Comparison of ENCODE assay signal across 2 cellular contexts in the genomic region with DNA sequence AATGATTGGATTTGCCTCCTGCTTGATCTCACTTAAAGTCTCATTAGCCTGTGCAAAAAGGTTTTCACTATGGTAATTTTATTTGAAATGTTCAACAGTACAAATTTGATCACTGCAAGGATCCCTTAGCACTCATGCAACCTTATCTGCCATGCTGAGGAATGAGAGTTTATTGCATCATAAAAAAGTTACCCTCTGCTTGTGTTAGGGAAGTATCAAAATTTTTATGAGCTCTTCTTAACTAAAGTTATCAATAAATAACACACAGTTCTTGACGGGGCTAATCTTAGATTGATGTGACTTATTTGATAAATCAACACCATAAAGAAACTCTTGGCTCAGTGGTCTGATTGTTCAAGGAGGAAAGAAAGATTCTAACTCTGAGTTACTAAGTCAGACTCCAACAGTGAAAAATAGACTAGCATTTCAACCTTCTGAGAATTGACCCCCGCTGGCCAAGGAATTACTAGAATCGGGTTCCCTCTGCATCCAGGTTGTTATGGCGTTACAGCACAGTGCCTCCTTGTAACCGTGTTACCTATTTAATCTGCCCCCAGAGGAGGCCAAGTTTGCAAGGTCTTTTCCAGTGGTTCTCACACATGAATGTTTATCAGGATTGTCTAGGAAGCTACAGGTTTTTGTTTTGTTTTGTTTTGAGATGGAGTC.
TF ChIP-seq lines count a peak whose summit lies in the region.

No MANE protein-coding gene starts in this region.

TF ChIP-seq in HEK293T, 16 proteins besides CTCF, POLR2A, EP300 and RAD21 (continued from another document):
- TF ChIP-seq, protein P1, sequence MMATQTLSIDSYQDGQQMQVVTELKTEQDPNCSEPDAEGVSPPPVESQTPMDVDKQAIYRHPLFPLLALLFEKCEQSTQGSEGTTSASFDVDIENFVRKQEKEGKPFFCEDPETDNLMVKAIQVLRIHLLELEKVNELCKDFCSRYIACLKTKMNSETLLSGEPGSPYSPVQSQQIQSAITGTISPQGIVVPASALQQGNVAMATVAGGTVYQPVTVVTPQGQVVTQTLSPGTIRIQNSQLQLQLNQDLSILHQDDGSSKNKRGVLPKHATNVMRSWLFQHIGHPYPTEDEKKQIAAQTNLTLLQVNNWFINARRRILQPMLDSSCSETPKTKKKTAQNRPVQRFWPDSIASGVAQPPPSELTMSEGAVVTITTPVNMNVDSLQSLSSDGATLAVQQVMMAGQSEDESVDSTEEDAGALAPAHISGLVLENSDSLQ (IDR thresholded peaks at IDR 0.05), result peak; percentile 83
- TF ChIP-seq BHLHE40 (IDR thresholded peaks at IDR 0.05; ENCODE audit: borderline replicate concordance) (no peak), CTBP1 (IDR thresholded peaks at IDR 0.05; ENCODE audit: borderline replicate concordance) (peak; percentile 48; the same call in 1 of the 2 replicates), ARNT (IDR thresholded peaks at IDR 0.05) (no peak), ZNF384 (IDR thresholded peaks at IDR 0.05) (no peak), FOXK2 (IDR thresholded peaks at IDR 0.05) (no peak), FOXA1 (IDR thresholded peaks at IDR 0.05) (no peak), ELF4 (IDR thresholded peaks at IDR 0.05) (no peak), SP1 (IDR thresholded peaks at IDR 0.05) (no peak), HDGF (IDR thresholded peaks at IDR 0.05; ENCODE audit: borderline replicate concordance) (no peak), L3MBTL2 (conservative IDR thresholded peaks at IDR 0.05) (no peak), NFRKB (IDR thresholded peaks at IDR 0.05) (no peak)

TF ChIP-seq in WTC11, 78 proteins besides CTCF, POLR2A, EP300 and RAD21 (continued from another document):
- no peak for TF ChIP-seq PRDM15 (CRISPR knock-in tag; IDR thresholded peaks at IDR 0.05)
- TF ChIP-seq GRHL2 (CRISPR knock-in tag; IDR thresholded peaks at IDR 0.05; ENCODE audit: insufficient replicate concordance, severe bottlenecking), result no peak
- TF ChIP-seq, protein P2, sequence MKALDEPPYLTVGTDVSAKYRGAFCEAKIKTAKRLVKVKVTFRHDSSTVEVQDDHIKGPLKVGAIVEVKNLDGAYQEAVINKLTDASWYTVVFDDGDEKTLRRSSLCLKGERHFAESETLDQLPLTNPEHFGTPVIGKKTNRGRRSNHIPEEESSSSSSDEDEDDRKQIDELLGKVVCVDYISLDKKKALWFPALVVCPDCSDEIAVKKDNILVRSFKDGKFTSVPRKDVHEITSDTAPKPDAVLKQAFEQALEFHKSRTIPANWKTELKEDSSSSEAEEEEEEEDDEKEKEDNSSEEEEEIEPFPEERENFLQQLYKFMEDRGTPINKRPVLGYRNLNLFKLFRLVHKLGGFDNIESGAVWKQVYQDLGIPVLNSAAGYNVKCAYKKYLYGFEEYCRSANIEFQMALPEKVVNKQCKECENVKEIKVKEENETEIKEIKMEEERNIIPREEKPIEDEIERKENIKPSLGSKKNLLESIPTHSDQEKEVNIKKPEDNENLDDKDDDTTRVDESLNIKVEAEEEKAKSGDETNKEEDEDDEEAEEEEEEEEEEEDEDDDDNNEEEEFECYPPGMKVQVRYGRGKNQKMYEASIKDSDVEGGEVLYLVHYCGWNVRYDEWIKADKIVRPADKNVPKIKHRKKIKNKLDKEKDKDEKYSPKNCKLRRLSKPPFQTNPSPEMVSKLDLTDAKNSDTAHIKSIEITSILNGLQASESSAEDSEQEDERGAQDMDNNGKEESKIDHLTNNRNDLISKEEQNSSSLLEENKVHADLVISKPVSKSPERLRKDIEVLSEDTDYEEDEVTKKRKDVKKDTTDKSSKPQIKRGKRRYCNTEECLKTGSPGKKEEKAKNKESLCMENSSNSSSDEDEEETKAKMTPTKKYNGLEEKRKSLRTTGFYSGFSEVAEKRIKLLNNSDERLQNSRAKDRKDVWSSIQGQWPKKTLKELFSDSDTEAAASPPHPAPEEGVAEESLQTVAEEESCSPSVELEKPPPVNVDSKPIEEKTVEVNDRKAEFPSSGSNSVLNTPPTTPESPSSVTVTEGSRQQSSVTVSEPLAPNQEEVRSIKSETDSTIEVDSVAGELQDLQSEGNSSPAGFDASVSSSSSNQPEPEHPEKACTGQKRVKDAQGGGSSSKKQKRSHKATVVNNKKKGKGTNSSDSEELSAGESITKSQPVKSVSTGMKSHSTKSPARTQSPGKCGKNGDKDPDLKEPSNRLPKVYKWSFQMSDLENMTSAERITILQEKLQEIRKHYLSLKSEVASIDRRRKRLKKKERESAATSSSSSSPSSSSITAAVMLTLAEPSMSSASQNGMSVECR (CRISPR knock-in tag; IDR thresholded peaks at IDR 0.05; ENCODE audit: borderline replicate concordance), result no peak
- TF ChIP-seq ZNF671 (CRISPR knock-in tag; IDR thresholded peaks at IDR 0.05), result no peak
- TF ChIP-seq ATF6 (CRISPR knock-in tag; IDR thresholded peaks at IDR 0.05), result no peak
- TF ChIP-seq, protein P3, sequence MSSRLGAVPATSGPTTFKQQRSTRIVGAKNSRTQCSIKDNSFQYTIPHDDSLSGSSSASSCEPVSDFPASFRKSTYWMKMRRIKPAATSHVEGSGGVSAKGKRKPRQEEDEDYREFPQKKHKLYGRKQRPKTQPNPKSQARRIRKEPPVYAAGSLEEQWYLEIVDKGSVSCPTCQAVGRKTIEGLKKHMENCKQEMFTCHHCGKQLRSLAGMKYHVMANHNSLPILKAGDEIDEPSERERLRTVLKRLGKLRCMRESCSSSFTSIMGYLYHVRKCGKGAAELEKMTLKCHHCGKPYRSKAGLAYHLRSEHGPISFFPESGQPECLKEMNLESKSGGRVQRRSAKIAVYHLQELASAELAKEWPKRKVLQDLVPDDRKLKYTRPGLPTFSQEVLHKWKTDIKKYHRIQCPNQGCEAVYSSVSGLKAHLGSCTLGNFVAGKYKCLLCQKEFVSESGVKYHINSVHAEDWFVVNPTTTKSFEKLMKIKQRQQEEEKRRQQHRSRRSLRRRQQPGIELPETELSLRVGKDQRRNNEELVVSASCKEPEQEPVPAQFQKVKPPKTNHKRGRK (CRISPR knock-in tag; IDR thresholded peaks at IDR 0.05; ENCODE audit: borderline replicate concordance), result no peak
- TF ChIP-seq IRF1 (CRISPR knock-in tag; IDR thresholded peaks at IDR 0.05), result no peak
- TF ChIP-seq FOXP4 (CRISPR knock-in tag; IDR thresholded peaks at IDR 0.05), result no peak
- no peak for TF ChIP-seq NR3C1 (CRISPR knock-in tag; conservative IDR thresholded peaks at IDR 0.05; ENCODE audit: low read depth)
- TF ChIP-seq ZSCAN18 (CRISPR knock-in tag; IDR thresholded peaks at IDR 0.05), result no peak
- no peak for TF ChIP-seq ATF1 (CRISPR knock-in tag; IDR thresholded peaks at IDR 0.05)
- TF ChIP-seq TP53 (CRISPR knock-in tag; IDR thresholded peaks at IDR 0.05), result no peak
- no peak for TF ChIP-seq FOXP1 (CRISPR knock-in tag; IDR thresholded peaks at IDR 0.05; ENCODE audit: borderline replicate concordance)
- no peak for TF ChIP-seq ZNF317 (CRISPR knock-in tag; IDR thresholded peaks at IDR 0.05; ENCODE audit: borderline replicate concordance, low read depth)
